9 cellular contexts compared by ENCODE assay signal in the genomic region with DNA sequence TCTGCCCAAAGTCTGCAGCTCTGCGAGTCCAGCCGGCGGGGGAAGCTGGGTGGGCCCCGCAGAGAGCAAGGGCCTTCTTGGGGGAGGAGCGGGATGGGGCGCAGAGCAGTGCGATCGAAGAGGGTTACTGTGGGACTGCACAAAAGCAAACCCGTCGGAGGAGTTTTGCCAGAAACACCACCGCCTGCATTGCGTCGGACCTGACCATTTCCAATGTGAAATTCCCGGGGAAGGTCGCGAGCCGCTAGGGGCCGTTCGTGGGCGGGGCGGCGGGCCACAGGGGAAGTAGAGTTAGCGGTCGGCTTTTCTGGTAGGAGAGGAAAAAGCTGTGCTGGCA. TPM values are rescaled to one million over a fixed set of nuclear protein-coding genes. Genes with fewer than 3 reads are reported as not detected.
DNase-seq lines count a peak whose midpoint lies in the region; ATAC-seq and TF ChIP-seq lines count a peak whose summit lies in the region.
"Had no signal": no experiment of that assay in that cellular context is flagged by ENCODE, and none has a peak within 500 bp of the region (broad histone marks: within the 10 kb centered on the region; RNA-seq: fewer than 3 reads in every experiment).

No MANE protein-coding gene starts in this region.

- no peaks in the 10 kb centered on the region for H3K36me3 Mint-ChIP-seq in activated B cell treated with CpG ODN at 0.5 μM for 24 hours (ENCODE audit: low read depth)
- peaks cover 5% of the 10 kb centered on the region for H3K36me3 Mint-ChIP-seq in stimulated activated memory B cell treated with anti-CD40 and anti-IgM and Interleukin-4, amounts not matched to agents 10 μg/mL and 1 μg/mL and 100 μg/mL, for 72 hours

- no peak for TF ChIP-seq CTCF in activated B cell treated with CpG ODN at 0.5 μM for 24 hours (IDR thresholded peaks at IDR 0.05)

- H3K9ac ChIP-seq in iPS-15b (ENCODE audit: low read depth, low read length) = no peak overlapping the region

- H3K4me1 Mint-ChIP-seq in activated B cell treated with CpG ODN at 0.5 μM for 24 hours = peaks cover 25% of the 10 kb centered on the region
- H3K4me1 Mint-ChIP-seq in stimulated activated memory B cell treated with anti-CD40 and anti-IgM and Interleukin-4, amounts not matched to agents 10 μg/mL and 1 μg/mL and 100 μg/mL, for 72 hours = peaks cover 19% of the 10 kb centered on the region

- CTCF ChIA-PET in activated B cell treated with CpG ODN at 0.5 μM for 24 hours (lab: Charles Lee) = interaction anchor here (0.8 to 1.6 kb wide), 2 partner anchors 52 to 54 kb away, joined by 3 to 6 read pairs; no protein-coding TSS in a partner anchor

- H3K27me3 ChIP-seq in iPS-15b (ENCODE audit: control insufficient read depth, insufficient read depth, low read length) = peaks cover 84% of the 10 kb centered on the region

- intact Hi-C loops in activated B cell treated with CpG ODN at 0.5 μM for 24 hours (cut with micrococcal nuclease) = no loop called here

- H3K4me3 ChIP-seq in iPS-15b (ENCODE audit: low read depth, low read length) = peak overlapping the region; percentile 79

- H3K4me1 ChIP-seq in iPS-15b (ENCODE audit: control insufficient read depth, insufficient read depth, low read length) = peaks cover 3% of the 10 kb centered on the region

- H3K4me3 Mint-ChIP-seq in activated B cell treated with CpG ODN at 0.5 μM for 24 hours = peak overlapping the region; percentile 91
- H3K4me3 Mint-ChIP-seq in stimulated activated memory B cell treated with anti-CD40 and anti-IgM and Interleukin-4, amounts not matched to agents 10 μg/mL and 1 μg/mL and 100 μg/mL, for 72 hours = peak overlapping the region; percentile 45

- no peak for ATAC-seq in activated B cell treated with CpG ODN at 0.5 μM for 24 hours (ENCODE audit: low read depth)
- no peak for ATAC-seq in stimulated activated memory B cell treated with anti-CD40 and anti-IgM and Interleukin-4, amounts not matched to agents 10 μg/mL and 1 μg/mL and 100 μg/mL, for 72 hours

- H3K27ac Mint-ChIP-seq in activated B cell treated with CpG ODN at 0.5 μM for 24 hours = no peak overlapping the region
- H3K27ac Mint-ChIP-seq in stimulated activated memory B cell treated with anti-CD40 and anti-IgM and Interleukin-4, amounts not matched to agents 10 μg/mL and 1 μg/mL and 100 μg/mL, for 72 hours = no peak overlapping the region

- peaks cover 43% of the 10 kb centered on the region for H3K27me3 Mint-ChIP-seq in activated B cell treated with CpG ODN at 0.5 μM for 24 hours
- H3K27me3 Mint-ChIP-seq in stimulated activated memory B cell treated with anti-CD40 and anti-IgM and Interleukin-4, amounts not matched to agents 10 μg/mL and 1 μg/mL and 100 μg/mL, for 72 hours = peaks cover 21% of the 10 kb centered on the region

- H3K36me3 ChIP-seq in iPS-15b (ENCODE audit: control insufficient read depth, insufficient read depth, low read length) = no peaks in the 10 kb centered on the region
- H3K36me3 ChIP-seq: adrenal gland had no signal

- peak; percentile 25 for DNase-seq in NCI-H1105 treated with DMSO at 0.1 percent for 48 hours (lab: John Stamatoyannopoulos, UW)
- DNase-seq in NCI-H1105 (lab: John Stamatoyannopoulos, UW) = no peak
- no peak for DNase-seq in activated B cell treated with CpG ODN at 0.5 μM for 24 hours
- DNase-seq in NCI-H187 treated with DMSO at 0.1 percent for 48 hours (lab: John Stamatoyannopoulos, UW) = no peak
- DNase-seq in NCI-H226 = no peak
- no peak for DNase-seq in ureter (ENCODE audit: low spot score)
- DNase-seq: adrenal gland had no signal

- POLR2A ChIA-PET in activated B cell treated with CpG ODN at 0.5 μM for 24 hours (lab: Charles Lee) = no interaction called here

- peaks cover 6% of the 10 kb centered on the region for H3K9me3 ChIP-seq in iPS-15b (ENCODE audit: control insufficient read depth, insufficient read depth, low read length)
- H3K9me3 ChIP-seq: adrenal gland had no signal

- H3K9me3 Mint-ChIP-seq in activated B cell treated with CpG ODN at 0.5 μM for 24 hours = no peaks in the 10 kb centered on the region
- peaks cover 3% of the 10 kb centered on the region for H3K9me3 Mint-ChIP-seq in stimulated activated memory B cell treated with anti-CD40 and anti-IgM and Interleukin-4, amounts not matched to agents 10 μg/mL and 1 μg/mL and 100 μg/mL, for 72 hours

RNA-seq across cellular contexts. Expression of a gene that starts 0.3 kb away (rescaled TPM):
- total RNA-seq in activated B cell treated with CpG ODN at 0.5 μM for 24 hours (0.04 TPM in 1 of 2 replicates, not detected in the other), ureter (not detected)
- total RNA-seq: adrenal gland had no signal
